ENCODE assay signal across 13 cellular contexts in genomic region chr11:128504489-128504888, GRCh38.
DNase-seq lines count a peak whose midpoint lies in the region; ATAC-seq and TF ChIP-seq lines count a peak whose summit lies in the region.
"Had no signal": no experiment of that assay in that cellular context is flagged by ENCODE, and none has a peak within 500 bp of the region (broad histone marks: within the 10 kb centered on the region; RNA-seq: fewer than 3 reads in every experiment).

No MANE protein-coding gene starts in this region.

- no peaks in the 10 kb centered on the region for H3K9me3 Mint-ChIP-seq in activated T-cell treated with anti-CD3 and anti-CD28 coated beads, Interleukin-2, amount 50 U/mL, for 4 hours
- no peaks in the 10 kb centered on the region for H3K9me3 Mint-ChIP-seq in activated CD8-positive, alpha-beta T cell treated with anti-CD3 and anti-CD28 coated beads, Interleukin-2, amount 10 ng/mL, durations not matched to agents 7 days and 5 days (ENCODE audit: insufficient read depth)
- H3K9me3 Mint-ChIP-seq in stimulated activated naive B cell treated with anti-CD40 and anti-IgM and Interleukin-4, amounts not matched to agents 10 μg/mL and 1 μg/mL and 100 μg/mL, for 72 hours: peaks cover 0 to 2% of the 10 kb centered on the region in 2 donors

- H3K27me3 Mint-ChIP-seq in activated T-cell treated with anti-CD3 and anti-CD28 coated beads, Interleukin-2, amount 50 U/mL, for 4 hours (ENCODE audit: low read depth): no peaks in the 10 kb centered on the region
- H3K27me3 Mint-ChIP-seq in activated CD8-positive, alpha-beta T cell treated with anti-CD3 and anti-CD28 coated beads, Interleukin-2, amount 10 ng/mL, durations not matched to agents 7 days and 5 days (ENCODE audit: low read depth): no peaks in the 10 kb centered on the region
- no peaks in the 10 kb centered on the region for H3K27me3 Mint-ChIP-seq in stimulated activated naive B cell treated with anti-CD40 and anti-IgM and Interleukin-4, amounts not matched to agents 10 μg/mL and 1 μg/mL and 100 μg/mL, for 72 hours

- POLR2A ChIA-PET in activated CD8-positive, alpha-beta T cell treated with anti-CD3 and anti-CD28 coated beads, Interleukin-2, amount 10 ng/mL, durations not matched to agents 7 days and 5 days (lab: Charles Lee): interaction anchor here (1.3 to 23.0 kb wide), 9 partner anchors 12 to 202 kb away, joined by 3 to 652 read pairs (median 19); no protein-coding TSS in a partner anchor

- peak overlapping the region; percentile 96 for H3K27ac Mint-ChIP-seq in activated CD8-positive, alpha-beta T cell treated with anti-CD3 and anti-CD28 coated beads, Interleukin-2, amount 10 ng/mL, durations not matched to agents 7 days and 5 days
- H3K27ac Mint-ChIP-seq in stimulated activated naive B cell treated with anti-CD40 and anti-IgM and Interleukin-4, amounts not matched to agents 10 μg/mL and 1 μg/mL and 100 μg/mL, for 72 hours: peak overlapping the region; percentile 33

- H3K4me1 Mint-ChIP-seq in activated T-cell treated with anti-CD3 and anti-CD28 coated beads, Interleukin-2, amount 50 U/mL, for 4 hours (ENCODE audit: low read depth): peaks cover 95% of the 10 kb centered on the region
- H3K4me1 Mint-ChIP-seq in activated CD8-positive, alpha-beta T cell treated with anti-CD3 and anti-CD28 coated beads, Interleukin-2, amount 10 ng/mL, durations not matched to agents 7 days and 5 days (ENCODE audit: low read depth): peaks cover 96% of the 10 kb centered on the region
- peaks cover 75 to 100% of the 10 kb centered on the region in 2 donors for H3K4me1 Mint-ChIP-seq in stimulated activated naive B cell treated with anti-CD40 and anti-IgM and Interleukin-4, amounts not matched to agents 10 μg/mL and 1 μg/mL and 100 μg/mL, for 72 hours

- TF ChIP-seq CTCF in foreskin keratinocyte (conservative IDR thresholded peaks at IDR 0.05): peak; percentile 18

- H3K36me3 Mint-ChIP-seq in activated T-cell treated with anti-CD3 and anti-CD28 coated beads, Interleukin-2, amount 50 U/mL, for 4 hours (ENCODE audit: insufficient read depth): peaks cover 35% of the 10 kb centered on the region
- H3K36me3 Mint-ChIP-seq in activated CD8-positive, alpha-beta T cell treated with anti-CD3 and anti-CD28 coated beads, Interleukin-2, amount 10 ng/mL, durations not matched to agents 7 days and 5 days (ENCODE audit: low read depth): peaks cover 91% of the 10 kb centered on the region
- peaks cover 57 to 60% of the 10 kb centered on the region in 2 donors for H3K36me3 Mint-ChIP-seq in stimulated activated naive B cell treated with anti-CD40 and anti-IgM and Interleukin-4, amounts not matched to agents 10 μg/mL and 1 μg/mL and 100 μg/mL, for 72 hours

- no peaks in the 10 kb centered on the region for H3K27me3 ChIP-seq in foreskin keratinocyte
- H3K27me3 ChIP-seq: SJCRH30, testis had no signal

- peak overlapping the region; percentile 71 for H3K27ac ChIP-seq in foreskin keratinocyte
- H3K27ac ChIP-seq: SJCRH30, testis had no signal

- peak overlapping the region; percentile 83 for H3K4me3 Mint-ChIP-seq in activated T-cell treated with anti-CD3 and anti-CD28 coated beads, Interleukin-2, amount 50 U/mL, for 4 hours
- H3K4me3 Mint-ChIP-seq in activated CD8-positive, alpha-beta T cell treated with anti-CD3 and anti-CD28 coated beads, Interleukin-2, amount 10 ng/mL, durations not matched to agents 7 days and 5 days: peak overlapping the region; percentile 78
- no peak overlapping the region for H3K4me3 Mint-ChIP-seq in stimulated activated naive B cell treated with anti-CD40 and anti-IgM and Interleukin-4, amounts not matched to agents 10 μg/mL and 1 μg/mL and 100 μg/mL, for 72 hours

- ATAC-seq in activated T-cell treated with anti-CD3 and anti-CD28 coated beads, Interleukin-2, amount 50 U/mL, for 4 hours: no peak
- ATAC-seq in activated CD8-positive, alpha-beta T cell treated with anti-CD3 and anti-CD28 coated beads, Interleukin-2, amount 10 ng/mL, durations not matched to agents 7 days and 5 days: no peak
- ATAC-seq in foreskin keratinocyte (no peak), GM21737 (IDR thresholded peaks at IDR 0.05; ENCODE audit: unreplicated experiment) (no peak)
- ATAC-seq in stimulated activated naive B cell treated with anti-CD40 and anti-IgM and Interleukin-4, amounts not matched to agents 10 μg/mL and 1 μg/mL and 100 μg/mL, for 72 hours (replicated peaks): no peak

- CTCF ChIA-PET in activated CD8-positive, alpha-beta T cell treated with anti-CD3 and anti-CD28 coated beads, Interleukin-2, amount 10 ng/mL, durations not matched to agents 7 days and 5 days (lab: Charles Lee): interaction anchor here (1.0 to 14.5 kb wide), 18 partner anchors 11 to 347 kb away, joined by 3 to 212 read pairs (median 4); no protein-coding TSS in a partner anchor

- peaks cover 53% of the 10 kb centered on the region for H3K4me1 ChIP-seq in foreskin keratinocyte

- DNase-seq in activated T-cell treated with anti-CD3 and anti-CD28 coated beads, Interleukin-2, amount 50 U/mL, for 4 hours: no peak
- DNase-seq in activated T-cell treated with anti-CD3 and anti-CD28 coated beads, Interleukin-2, amount 50 U/mL, for 48 hours: no peak
- no peak for DNase-seq in activated CD8-positive, alpha-beta T cell treated with anti-CD3 and anti-CD28 coated beads, Interleukin-2, amount 10 ng/mL, durations not matched to agents 7 days and 5 days
- DNase-seq in foreskin keratinocyte (no peak), globus pallidus (ENCODE audit: low spot score) (no peak), GF-D8 (lab: John Stamatoyannopoulos, UW) (no peak)
- DNase-seq in stimulated activated naive B cell treated with anti-CD40 and anti-IgM and Interleukin-4, amounts not matched to agents 10 μg/mL and 1 μg/mL and 100 μg/mL, for 72 hours: no peak
- DNase-seq: H7; NCI-H510A; SJCRH30; stimulated activated CD4-positive, alpha-beta T cell treated with anti-CD3 and anti-CD28 coated beads, Interleukin-1b, Interleukin-23, amount 100 ng/mL, for 48 hours; testis had no signal

Comparison
In these comparisons a context has a peak if more than half of its experiments do, and no peak if none do; other contexts are left out.
1. H3K4me3 Mint-ChIP-seq: peak in activated T-cell treated with anti-CD3 and anti-CD28 coated beads, Interleukin-2, amount 50 U/mL, for 4 hours (single experiment) and activated CD8-positive, alpha-beta T cell treated with anti-CD3 and anti-CD28 coated beads, Interleukin-2, amount 10 ng/mL, durations not matched to agents 7 days and 5 days (single experiment); none in stimulated activated naive B cell treated with anti-CD40 and anti-IgM and Interleukin-4, amounts not matched to agents 10 μg/mL and 1 μg/mL and 100 μg/mL, for 72 hours (0 of 2).